ENCODE assay signal across 8 cellular contexts in genomic region chr9:113875917-113876805, GRCh38. TPM values are rescaled to one million over a fixed set of nuclear protein-coding genes. Genes with fewer than 3 reads are reported as not detected.
DNase-seq lines count a peak whose midpoint lies in the region; ATAC-seq and TF ChIP-seq lines count a peak whose summit lies in the region.

ZNF618 (plus strand) TSS chr9:113876309; CDS start chr9:113876381, 72 bp downstream.

- peak; percentile 45 for ATAC-seq in foreskin keratinocyte
- ATAC-seq in GM18868 (IDR thresholded peaks at IDR 0.05; ENCODE audit: unreplicated experiment): no peak

- peaks cover 16% of the 10 kb centered on the region for H3K4me1 ChIP-seq in foreskin keratinocyte

- no peaks in the 10 kb centered on the region for H3K9me3 Mint-ChIP-seq in nephron

- peak within 1 kb of the TSS; percentile 98 to 99 (median 99) for H3K4me3 Mint-ChIP-seq in nephron

- H3K27me3 Mint-ChIP-seq in nephron (ENCODE audit: low read depth): peaks cover 2% of the 10 kb centered on the region

- TF ChIP-seq CTCF in foreskin keratinocyte (conservative IDR thresholded peaks at IDR 0.05): no peak
- TF ChIP-seq CTCF in nephron (IDR thresholded peaks at IDR 0.05; ENCODE audit: unreplicated experiment in 3 of 3): no peak

- H3K27me3 ChIP-seq in foreskin keratinocyte: peaks cover 2% of the 10 kb centered on the region

- H3K27ac ChIP-seq in foreskin keratinocyte: peak within 1 kb of the TSS; percentile 51

- DNase-seq in activated effector memory CD4-positive, alpha-beta T cell treated with anti-CD3 and anti-CD28 coated beads, Interleukin-2, amount 50 U/mL, for 16 hours: peak; percentile 65
- DNase-seq in activated effector memory CD4-positive, alpha-beta T cell treated with Interleukin-2 at 50 U/mL for 16 hours: no peak
- DNase-seq in Jurkat, Clone E6-1 (ENCODE audit: low read depth, low spot score): no peak
- DNase-seq in activated T-cell treated with anti-CD3 and anti-CD28 coated beads, Interleukin-2, amount 50 U/mL, for 48 hours: peak; percentile 38 to 48
- no peak for DNase-seq in foreskin keratinocyte
- DNase-seq in H4 (ENCODE audit: low spot score): no peak

- peak within 1 kb of the TSS; percentile 62 for H3K4me3 ChIP-seq in Jurkat, Clone E6-1 (ENCODE audit: low read length)

- peaks cover 21% of the 10 kb centered on the region for H3K36me3 Mint-ChIP-seq in nephron (ENCODE audit: low read depth)

- peaks cover 44% of the 10 kb centered on the region for H3K4me1 Mint-ChIP-seq in nephron

- H3K27ac Mint-ChIP-seq in nephron: peak within 1 kb of the TSS; percentile 100

RNA-seq across cellular contexts. Expression of gene ZNF618, which starts in this region (rescaled TPM):
- polyA plus RNA-seq in Jurkat, Clone E6-1 (2012; ENCODE audit: insufficient read depth, insufficient read length): 5.2 TPM
- total RNA-seq in foreskin keratinocyte: 10.7 and 11.4 TPM in 2 replicates
- polyA plus RNA-seq in foreskin keratinocyte: 2.8 TPM in 2 replicates
- 4.8 and 4.9 TPM in 2 replicates for total RNA-seq in H4 (2014; rRNA removed; shearing (Covaris generic))

Comparison
In these comparisons a context has a peak if more than half of its experiments do, and no peak if none do; other contexts are left out.
1. DNase-seq: peak in activated effector memory CD4-positive, alpha-beta T cell treated with anti-CD3 and anti-CD28 coated beads, Interleukin-2, amount 50 U/mL, for 16 hours (single experiment) and activated T-cell treated with anti-CD3 and anti-CD28 coated beads, Interleukin-2, amount 50 U/mL, for 48 hours (2 of 2); none in activated effector memory CD4-positive, alpha-beta T cell treated with Interleukin-2 at 50 U/mL for 16 hours (single experiment), Jurkat, Clone E6-1 (single experiment), foreskin keratinocyte (0 of 2) and H4 (single experiment).